Comparison of ENCODE assay signal across 16 cellular contexts in genomic region chr1:164922585-164922984, GRCh38.
DNase-seq lines count a peak whose midpoint lies in the region; ATAC-seq, FAIRE-seq and TF ChIP-seq lines count a peak whose summit lies in the region.
"Had no signal": no experiment of that assay in that cellular context is flagged by ENCODE, and none has a peak within 500 bp of the region (broad histone marks: within the 10 kb centered on the region; RNA-seq: fewer than 3 reads in every experiment).

No MANE protein-coding gene starts in this region.

- no peaks in the 10 kb centered on the region for H3K27me3 ChIP-seq in right atrium auricular region
- no peaks in the 10 kb centered on the region for H3K27me3 ChIP-seq in gastroesophageal sphincter

- TF ChIP-seq POLR2A in gastroesophageal sphincter (IDR thresholded peaks at IDR 0.05) (no peak), GM12892 (IDR thresholded peaks at IDR 0.05; ENCODE audit: low read depth, low read length) (no peak)

- no peaks in the 10 kb centered on the region for H3K9me3 ChIP-seq in right atrium auricular region
- H3K9me3 ChIP-seq in gastroesophageal sphincter = no peaks in the 10 kb centered on the region

- no peak for TF ChIP-seq EP300 in gastroesophageal sphincter (IDR thresholded peaks at IDR 0.05)

- intact Hi-C loops in left ventricle myocardium superior (cut with micrococcal nuclease) = loop anchor here (5.0 kb wide), 1 partner anchor 470 kb away; no protein-coding TSS in a partner anchor
- intact Hi-C loops in activated CD4-positive, alpha-beta T cell treated with anti-CD3 and anti-CD28 coated beads, Interleukin-2, amount 10 ng/mL, durations not matched to agents 24 days and 14 days (cut with micrococcal nuclease) = no loop called here

- H3K4me1 ChIP-seq in right atrium auricular region (no peaks in the 10 kb centered on the region), gastroesophageal sphincter (peaks cover 0 to 19% (median 4%) of the 10 kb centered on the region in 3 donors)

- no peak for FAIRE-seq in GM12892 (lab: Jason Lieb, UNC)
- FAIRE-seq: H1 had no signal

- H3K9me3 Mint-ChIP-seq in activated CD4-positive, alpha-beta T cell treated with anti-CD3 and anti-CD28 coated beads, Interleukin-2, amount 10 ng/mL, durations not matched to agents 24 days and 14 days = no peaks in the 10 kb centered on the region

- H3K4me1 Mint-ChIP-seq in activated CD4-positive, alpha-beta T cell treated with anti-CD3 and anti-CD28 coated beads, Interleukin-2, amount 10 ng/mL, durations not matched to agents 24 days and 14 days = no peaks in the 10 kb centered on the region
- H3K4me1 Mint-ChIP-seq: CD4-positive, alpha-beta memory T cell had no signal

- no peak for TF ChIP-seq CTCF in right atrium auricular region (IDR thresholded peaks at IDR 0.05)
- TF ChIP-seq CTCF in gastroesophageal sphincter (IDR thresholded peaks at IDR 0.05) = no peak

- ATAC-seq in left ventricle myocardium superior (peak; percentile 80), gastroesophageal sphincter (peak; percentile 71)

- no peaks in the 10 kb centered on the region for H3K36me3 Mint-ChIP-seq in activated CD4-positive, alpha-beta T cell treated with anti-CD3 and anti-CD28 coated beads, Interleukin-2, amount 10 ng/mL, durations not matched to agents 24 days and 14 days (ENCODE audit: low read depth)
- H3K36me3 Mint-ChIP-seq: CD4-positive, alpha-beta memory T cell had no signal

- no peak for DNase-seq in left ventricle myocardium superior
- DNase-seq in right atrium auricular region (ENCODE audit: low spot score) = no peak
- DNase-seq in NCI-H187 (lab: John Stamatoyannopoulos, UW) = peak; percentile 61 to 64
- DNase-seq in NCI-H345 (lab: John Stamatoyannopoulos, UW) = peak; percentile 33
- no peak for DNase-seq in activated CD4-positive, alpha-beta T cell treated with anti-CD3 and anti-CD28 coated beads, Interleukin-2, amount 50 U/mL, for 48 hours
- no peak for DNase-seq in GM12892 (ENCODE audit: insufficient read length)
- no peak for DNase-seq in activated CD4-positive, alpha-beta T cell treated with anti-CD3 and anti-CD28 coated beads, Interleukin-2, amount 10 ng/mL, durations not matched to agents 24 days and 14 days
- DNase-seq: Calu3; CD4-positive, alpha-beta memory T cell; DMS53; NCI-H2029 treated with DMSO at 0.1 percent for 48 hours; NCI-H524 treated with DMSO at 0.1 percent for 48 hours; RPMI8226; SW 1271 had no signal

- H3K27ac ChIP-seq in right atrium auricular region (no peak overlapping the region), gastroesophageal sphincter (no peak overlapping the region)

- H3K4me3 ChIP-seq in right atrium auricular region = no peak overlapping the region
- H3K4me3 ChIP-seq in gastroesophageal sphincter = no peak overlapping the region

- no peaks in the 10 kb centered on the region for H3K27me3 Mint-ChIP-seq in activated CD4-positive, alpha-beta T cell treated with anti-CD3 and anti-CD28 coated beads, Interleukin-2, amount 10 ng/mL, durations not matched to agents 24 days and 14 days
- H3K27me3 Mint-ChIP-seq: CD4-positive, alpha-beta memory T cell had no signal

- H3K36me3 ChIP-seq in right atrium auricular region = no peaks in the 10 kb centered on the region
- H3K36me3 ChIP-seq in gastroesophageal sphincter = no peaks in the 10 kb centered on the region

- no peak overlapping the region for H3K4me3 Mint-ChIP-seq in activated CD4-positive, alpha-beta T cell treated with anti-CD3 and anti-CD28 coated beads, Interleukin-2, amount 10 ng/mL, durations not matched to agents 24 days and 14 days
- H3K4me3 Mint-ChIP-seq: CD4-positive, alpha-beta memory T cell had no signal

- H3K27ac Mint-ChIP-seq in activated CD4-positive, alpha-beta T cell treated with anti-CD3 and anti-CD28 coated beads, Interleukin-2, amount 10 ng/mL, durations not matched to agents 24 days and 14 days = no peak overlapping the region
- H3K27ac Mint-ChIP-seq: CD4-positive, alpha-beta memory T cell had no signal

Comparison
In these comparisons a context has a peak if more than half of its experiments do, and no peak if none do; other contexts are left out.
1. DNase-seq: peak in NCI-H187 (2 of 2) and NCI-H345 (single experiment); none in left ventricle myocardium superior (single experiment), right atrium auricular region (single experiment), activated CD4-positive, alpha-beta T cell treated with anti-CD3 and anti-CD28 coated beads, Interleukin-2, amount 50 U/mL, for 48 hours (0 of 2), GM12892 (single experiment) and activated CD4-positive, alpha-beta T cell treated with anti-CD3 and anti-CD28 coated beads, Interleukin-2, amount 10 ng/mL, durations not matched to agents 24 days and 14 days (single experiment).